ENCODE assay signal across 25 cellular contexts in genomic region chr15:91252322-91252721, GRCh38.
"Had no signal": no experiment of that assay in that cellular context is flagged by ENCODE, and none has a peak within 500 bp of the region (broad histone marks: within the 10 kb centered on the region; RNA-seq: fewer than 3 reads in every experiment).

No MANE protein-coding gene starts in this region.

- H3K9me3 Mint-ChIP-seq: mesothelial cell of epicardium; natural killer cell; nephron progenitor cell; stimulated activated naive B cell treated with anti-CD40 and anti-IgM and Interleukin-4, amounts not matched to agents 10 μg/mL and 1 μg/mL and 100 μg/mL, for 72 hours; type B pancreatic cell had no signal

- H3K27ac Mint-ChIP-seq: mesothelial cell of epicardium; naive B cell; natural killer cell; nephron progenitor cell; progenitor cell of endocrine pancreas; stimulated activated naive B cell treated with anti-CD40 and anti-IgM and Interleukin-4, amounts not matched to agents 10 μg/mL and 1 μg/mL and 100 μg/mL, for 72 hours; type B pancreatic cell had no signal

- H2AFZ ChIP-seq: hepatocyte had no signal

- ATAC-seq: natural killer cell; right lobe of liver; stimulated activated naive B cell treated with anti-CD40 and anti-IgM and Interleukin-4, amounts not matched to agents 10 μg/mL and 1 μg/mL and 100 μg/mL, for 72 hours; stimulated activated naive CD8-positive, alpha-beta T cell treated with anti-CD3 and anti-CD28 coated beads, Interleukin-15, Interleukin-2, amounts not matched to agents 100 U/mL and 50 U/mL, for 24 hours had no signal

- H3K4me2 ChIP-seq: hepatocyte, smooth muscle cell had no signal

- H3K4me1 ChIP-seq: right atrium auricular region, stomach, testis, tibial artery, vagina had no signal

- H3K27me3 ChIP-seq: hepatocyte, ovary, right atrium auricular region, right lobe of liver, testis, tibial artery, vagina had no signal

- H3K9me3 ChIP-seq: left ventricle myocardium inferior, ovary, right atrium auricular region, right lobe of liver, stomach, testis, tibial artery, vagina had no signal

- H3K4me3 Mint-ChIP-seq: mesothelial cell of epicardium; naive B cell; natural killer cell; nephron progenitor cell; stimulated activated naive B cell treated with anti-CD40 and anti-IgM and Interleukin-4, amounts not matched to agents 10 μg/mL and 1 μg/mL and 100 μg/mL, for 72 hours; type B pancreatic cell had no signal

- H3K36me3 ChIP-seq: left ventricle myocardium inferior, ovary, right atrium auricular region, right lobe of liver, stomach, tibial artery, vagina had no signal

- H3K4me3 ChIP-seq: hepatocyte, left ventricle myocardium inferior, lung, ovary, right atrium auricular region, right lobe of liver, smooth muscle cell, stomach, testis, tibial artery, vagina had no signal

- H3K36me3 Mint-ChIP-seq: mesothelial cell of epicardium; naive B cell; natural killer cell; stimulated activated naive B cell treated with anti-CD40 and anti-IgM and Interleukin-4, amounts not matched to agents 10 μg/mL and 1 μg/mL and 100 μg/mL, for 72 hours; type B pancreatic cell had no signal

- H3K79me2 ChIP-seq: hepatocyte had no signal

- H3K27ac ChIP-seq: hepatocyte, left ventricle myocardium inferior, ovary, right atrium auricular region, right lobe of liver, stomach, testis, tibial artery, vagina had no signal

- DNase-seq: islet precursor cell; left ventricle myocardium inferior; mesendoderm; naive B cell; natural killer cell; nephron progenitor cell; ovary; right lobe of liver; stimulated activated CD4-positive, alpha-beta T cell treated with anti-CD3 and anti-CD28 coated beads, Interleukin-1b, Interleukin-23, amount 100 ng/mL, for 48 hours; stimulated activated CD4-positive, alpha-beta T cell treated with anti-CD3 and anti-CD28 coated beads, Interleukin-2, amount 100 ng/mL, for 48 hours; stimulated activated CD4-positive, alpha-beta T cell treated with anti-CD3 and anti-CD28 coated beads, Interleukin-4, amount 100 ng/mL, for 4 hours; stimulated activated CD8-positive, alpha-beta memory T cell treated with anti-CD3 and anti-CD28 coated beads, Interleukin-4, amount 100 ng/mL, for 48 hours; stimulated activated naive B cell treated with anti-CD40 and anti-IgM and Interleukin-4, amounts not matched to agents 10 μg/mL and 1 μg/mL and 100 μg/mL, for 72 hours; stimulated activated naive CD8-positive, alpha-beta T cell treated with anti-CD3 and anti-CD28 coated beads, Interleukin-15, Interleukin-2, amounts not matched to agents 100 U/mL and 50 U/mL, for 24 hours; stomach; testis; tibial artery had no signal

- H3K4me1 Mint-ChIP-seq: mesothelial cell of epicardium; naive B cell; nephron progenitor cell; stimulated activated naive B cell treated with anti-CD40 and anti-IgM and Interleukin-4, amounts not matched to agents 10 μg/mL and 1 μg/mL and 100 μg/mL, for 72 hours had no signal
